8 cellular contexts compared by ENCODE assay signal in the genomic region with DNA sequence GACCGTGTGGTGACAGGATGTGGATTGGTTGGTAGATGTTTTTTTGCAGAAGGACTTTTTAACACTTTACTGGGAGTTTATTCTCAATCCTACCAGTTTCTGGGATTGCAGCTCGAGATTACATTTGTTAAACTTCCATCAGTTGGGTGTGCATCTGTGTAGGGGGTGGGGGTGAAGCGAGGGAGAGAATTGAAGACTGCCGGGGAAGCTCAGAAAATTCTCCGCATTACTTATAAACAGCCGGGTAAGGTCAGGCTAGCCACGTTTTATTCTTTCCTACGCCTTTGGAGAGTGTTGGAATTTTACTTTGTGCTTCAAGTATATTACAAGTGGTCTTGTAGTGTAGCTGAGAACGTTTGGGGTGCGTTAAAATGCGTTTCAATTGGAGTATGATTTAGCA. TPM values are rescaled to one million over a fixed set of nuclear protein-coding genes. Genes with fewer than 3 reads are reported as not detected.
DNase-seq lines count a peak whose midpoint lies in the region; ATAC-seq and TF ChIP-seq lines count a peak whose summit lies in the region.

No MANE protein-coding gene starts in this region.

- H3K4me1 ChIP-seq in ACC112 (ENCODE audit: control insufficient read depth, insufficient read depth, low read length, unreplicated experiment) (peaks cover 26% of the 10 kb centered on the region), mesenchymal stem cell (ENCODE audit: control insufficient read depth, insufficient read depth, low read depth, low read length) (no peaks in the 10 kb centered on the region), aorta (ENCODE audit: control insufficient read depth in 1 of 2, insufficient read depth in 2 of 2, low read length in 2 of 2) (no peaks in the 10 kb centered on the region)

- no peak overlapping the region for H2AK5ac ChIP-seq in mesenchymal stem cell (ENCODE audit: low read length, severe bottlenecking)

- no peak overlapping the region for H2BK12ac ChIP-seq in mesenchymal stem cell (ENCODE audit: low read length in 2 of 2)

- H3K9me3 ChIP-seq in mesenchymal stem cell (ENCODE audit: control insufficient read depth, low read length) (no peaks in the 10 kb centered on the region), aorta (ENCODE audit: control insufficient read depth, low read length) (no peaks in the 10 kb centered on the region)

- intact Hi-C loops in aorta (cut with DNase I), result loop anchor here (2.0 to 5.0 kb wide), 3 partner anchors 92 to 172 kb away; no protein-coding TSS in a partner anchor

- peaks cover 46% of the 10 kb centered on the region for H3K79me2 ChIP-seq in ACC112 (ENCODE audit: control insufficient read depth, insufficient read depth, low read length, unreplicated experiment)

- H3K14ac ChIP-seq in mesenchymal stem cell (ENCODE audit: low read length in 2 of 2), result no peak overlapping the region

- TF ChIP-seq CTCF in astrocyte of the spinal cord (IDR thresholded peaks at IDR 0.05; ENCODE audit: low read depth, low read length), result no peak

- peak overlapping the region; percentile 24 for H2BK5ac ChIP-seq in mesenchymal stem cell (ENCODE audit: low read depth, low read length, poor library complexity, severe bottlenecking)

- no peak for ATAC-seq in aorta (ENCODE audit: low FRiP score)
- ATAC-seq in GM19328 (IDR thresholded peaks at IDR 0.05; ENCODE audit: unreplicated experiment), result no peak
- ATAC-seq in GM19463 (IDR thresholded peaks at IDR 0.05; ENCODE audit: unreplicated experiment), result no peak

- H2AFZ ChIP-seq in ACC112 (ENCODE audit: low read length, unreplicated experiment) (peak overlapping the region; percentile 97), mesenchymal stem cell (ENCODE audit: low read depth, low read length) (peak overlapping the region; percentile 23)

- H3K4ac ChIP-seq in mesenchymal stem cell (ENCODE audit: low read depth in 1 of 2, low read length in 2 of 2), result peak overlapping the region in 1 of 2 experiments; percentile 24

- peaks cover 2% of the 10 kb centered on the region for H3K79me1 ChIP-seq in mesenchymal stem cell (replicated peaks; ENCODE audit: low read length, poor library complexity, severe bottlenecking)

- 5% methylated on average over 11 of the region's 11 CpGs for WGBS in mesenchymal stem cell
- 5 to 9% methylated on average over 11 of the region's 11 CpGs for WGBS in aorta, 2 donors

- peak overlapping the region; percentile 91 for H3K4me3 ChIP-seq in ACC112 (ENCODE audit: low read depth, low read length)
- peak overlapping the region; percentile 63 for H3K4me3 ChIP-seq in astrocyte of the spinal cord (ENCODE audit: low read depth, low read length)
- peak overlapping the region; percentile 90 to 92 for H3K4me3 ChIP-seq in mesenchymal stem cell (ENCODE audit: insufficient read depth in 1 of 2, low read depth in 1 of 2, low read length in 2 of 2)
- H3K4me3 ChIP-seq in aorta (ENCODE audit: low read length in 2 of 2), result peak overlapping the region; percentile 94 to 98

- H3K27me3 ChIP-seq in ACC112 (ENCODE audit: insufficient read depth, low read length) (peaks cover 22% of the 10 kb centered on the region), mesenchymal stem cell (ENCODE audit: control insufficient read depth in 1 of 2, insufficient read depth in 1 of 2, low read length in 2 of 2) (peaks cover 0 to 11% of the 10 kb centered on the region in 2 experiments), aorta (ENCODE audit: control insufficient read depth in 1 of 2, insufficient read depth in 2 of 2, low read length in 1 of 2) (no peaks in the 10 kb centered on the region)

- H3K36me3 ChIP-seq in ACC112 (ENCODE audit: insufficient read depth, low read length), result no peaks in the 10 kb centered on the region
- H3K36me3 ChIP-seq in mesenchymal stem cell (ENCODE audit: control insufficient read depth in 1 of 2, insufficient read depth in 2 of 2, low read depth in 1 of 2, low read length in 2 of 2), result no peaks in the 10 kb centered on the region
- no peaks in the 10 kb centered on the region for H3K36me3 ChIP-seq in aorta (ENCODE audit: control insufficient read depth in 1 of 2, insufficient read depth in 2 of 2, low read length in 1 of 2)

- H3K9ac ChIP-seq in mesenchymal stem cell (ENCODE audit: low read length), result peak overlapping the region; percentile 91

- in situ Hi-C loops in astrocyte of the spinal cord (cut with HindIII; ENCODE audit: low sequenced_read_pairs), result no loop called here

- no peak overlapping the region for H3K23ac ChIP-seq in mesenchymal stem cell (ENCODE audit: low read length in 2 of 2)

- H3K18ac ChIP-seq in mesenchymal stem cell (ENCODE audit: low read depth in 1 of 2, low read length in 2 of 2), result peak overlapping the region; percentile 38 to 89

- H3K27ac ChIP-seq in ACC112 (ENCODE audit: low read depth, low read length), result no peak overlapping the region
- peak overlapping the region; percentile 80 for H3K27ac ChIP-seq in mesenchymal stem cell (ENCODE audit: low read length, poor library complexity, severe bottlenecking)
- H3K27ac ChIP-seq in aorta (ENCODE audit: low read depth in 1 of 2, low read length in 2 of 2), result no peak overlapping the region

- no peak overlapping the region for H2BK15ac ChIP-seq in mesenchymal stem cell (ENCODE audit: low read depth, poor library complexity, severe bottlenecking)

- peak; percentile 12 for DNase-seq in HCEC 1CT
- peak; percentile 34 for DNase-seq in astrocyte of the spinal cord (ENCODE audit: low read depth, low spot score)
- DNase-seq in mesenchymal stem cell, result no peak
- no peak for DNase-seq in aorta
- no peak for DNase-seq in iPS-NIHi7 (ENCODE audit: extremely low spot score)

- H4K8ac ChIP-seq in mesenchymal stem cell (ENCODE audit: low read length), result no peak overlapping the region

- H2BK120ac ChIP-seq in mesenchymal stem cell (ENCODE audit: low read depth, low read length), result peak overlapping the region; percentile 45

- no peak overlapping the region for H4K91ac ChIP-seq in mesenchymal stem cell (ENCODE audit: low read length)

- H3K4me2 ChIP-seq in mesenchymal stem cell (ENCODE audit: low read length, poor library complexity, severe bottlenecking), result peak overlapping the region; percentile 80

RNA-seq across cellular contexts. Expression of a gene that starts 1.1 kb away (rescaled TPM):
- 14.2 TPM for polyA plus RNA-seq in mesenchymal stem cell (2013, experiment 1 of 2)
- polyA plus RNA-seq in mesenchymal stem cell (2013, experiment 2 of 2), result 13.4 TPM
- 10 to 100 TPM; 44.9 to 57.3 TPM for total RNA-seq in aorta
- polyA plus RNA-seq in aorta, result 1 to 10 TPM; 1.8 to 2.9 TPM

Comparison
In these comparisons a context has a peak if more than half of its experiments do, and no peak if none do; other contexts are left out.
1. DNase-seq: peak in HCEC 1CT (single experiment) and astrocyte of the spinal cord (single experiment); none in mesenchymal stem cell (single experiment), aorta (0 of 2) and iPS-NIHi7 (single experiment).
2. Peak in every context shown above with its lines, with median percentiles within 50 percentile points of each other: H3K4me3 ChIP-seq.